1 cellular context compared by ENCODE assay signal in the genomic region with DNA sequence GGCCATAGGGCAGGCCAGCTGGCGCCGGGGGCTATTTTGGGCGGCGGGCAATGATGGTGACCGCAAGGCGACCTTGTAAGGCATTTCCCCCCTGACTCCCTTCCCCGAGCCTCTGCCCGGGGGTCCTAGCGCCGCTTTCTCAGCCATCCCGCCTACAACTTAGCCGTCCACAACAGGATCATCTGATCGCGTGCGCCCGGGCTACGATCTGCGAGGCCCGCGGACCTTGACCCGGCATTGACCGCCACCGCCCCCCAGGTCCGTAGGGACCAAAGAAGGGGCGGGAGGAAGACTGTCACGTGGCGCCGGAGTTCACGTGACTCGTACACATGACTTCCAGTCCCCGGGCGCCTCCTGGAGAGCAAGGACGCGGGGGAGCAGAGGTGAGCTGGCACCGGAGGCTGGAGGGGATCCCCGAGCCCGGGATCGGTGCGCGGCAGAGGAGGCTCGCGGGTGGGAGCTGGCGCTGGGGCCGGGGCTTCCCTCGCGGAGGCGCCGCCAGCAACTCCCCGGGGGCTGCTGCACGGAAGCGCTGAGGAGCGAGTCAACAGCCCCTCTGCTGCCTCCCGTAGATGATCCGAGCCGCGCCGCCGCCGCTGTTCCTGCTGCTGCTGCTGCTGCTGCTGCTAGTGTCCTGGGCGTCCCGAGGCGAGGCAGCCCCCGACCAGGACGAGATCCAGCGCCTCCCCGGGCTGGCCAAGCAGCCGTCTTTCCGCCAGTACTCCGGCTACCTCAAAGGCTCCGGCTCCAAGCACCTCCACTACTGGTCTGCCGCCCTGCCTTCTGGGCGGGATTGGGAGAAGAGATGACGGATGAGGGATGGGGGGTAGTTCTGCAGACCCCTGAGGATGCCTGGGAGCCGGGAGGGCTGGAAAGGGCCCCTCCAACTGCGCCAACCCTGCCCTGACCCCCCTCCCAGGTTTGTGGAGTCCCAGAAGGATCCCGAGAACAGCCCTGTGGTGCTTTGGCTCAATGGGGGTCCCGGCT.
TF ChIP-seq lines count a peak whose summit lies in the region.

TSS of gene CTSA (plus strand) at position 339 of the 987 bp plus-strand sequence. CDS start at position 573, 234 bp downstream.
TSS of gene NEURL2 (minus strand) at position 212 of the 987 bp plus-strand sequence. CDS start 217 bp downstream, outside the sequence.

TF ChIP-seq in K562, 482 proteins besides CTCF, POLR2A, EP300 and RAD21 (continued from another document and continues in another):
- no peak for TF ChIP-seq ZNF609 (CRISPR knock-in tag; IDR thresholded peaks at IDR 0.05; ENCODE audit: borderline replicate concordance)
- peak in 1 of 2 experiments; percentile 34; a peak in 1 of 4 replicates for TF ChIP-seq SRF (CRISPR knock-in tag; IDR thresholded peaks at IDR 0.05)
- peak; percentile 66 for TF ChIP-seq CREM (IDR thresholded peaks at IDR 0.05; ENCODE audit: low read depth)
- no peak for TF ChIP-seq ZNF764 (CRISPR knock-in tag; IDR thresholded peaks at IDR 0.05; ENCODE audit: low read depth)
- TF ChIP-seq ZBTB33 (CRISPR knock-in tag; IDR thresholded peaks at IDR 0.05), result no peak
- TF ChIP-seq MYNN (IDR thresholded peaks at IDR 0.05), result peak; percentile 48; the same call in 1 of the 2 replicates
- no peak for TF ChIP-seq MYNN (CRISPR knock-in tag; IDR thresholded peaks at IDR 0.05)
- TF ChIP-seq RFX1 (IDR thresholded peaks at IDR 0.05), result no peak
- TF ChIP-seq ZNF551 (CRISPR knock-in tag; IDR thresholded peaks at IDR 0.05), result no peak
- TF ChIP-seq POLR2AphosphoS2 (IDR thresholded peaks at IDR 0.05; ENCODE audit: low read length), result no peak
- TF ChIP-seq ASH1L (IDR thresholded peaks at IDR 0.05; ENCODE audit: borderline replicate concordance, low read depth, partially characterized antibody), result no peak
- TF ChIP-seq DACH1 (IDR thresholded peaks at IDR 0.05; ENCODE audit: partially characterized antibody), result peak; percentile 19
- TF ChIP-seq, protein P1, sequence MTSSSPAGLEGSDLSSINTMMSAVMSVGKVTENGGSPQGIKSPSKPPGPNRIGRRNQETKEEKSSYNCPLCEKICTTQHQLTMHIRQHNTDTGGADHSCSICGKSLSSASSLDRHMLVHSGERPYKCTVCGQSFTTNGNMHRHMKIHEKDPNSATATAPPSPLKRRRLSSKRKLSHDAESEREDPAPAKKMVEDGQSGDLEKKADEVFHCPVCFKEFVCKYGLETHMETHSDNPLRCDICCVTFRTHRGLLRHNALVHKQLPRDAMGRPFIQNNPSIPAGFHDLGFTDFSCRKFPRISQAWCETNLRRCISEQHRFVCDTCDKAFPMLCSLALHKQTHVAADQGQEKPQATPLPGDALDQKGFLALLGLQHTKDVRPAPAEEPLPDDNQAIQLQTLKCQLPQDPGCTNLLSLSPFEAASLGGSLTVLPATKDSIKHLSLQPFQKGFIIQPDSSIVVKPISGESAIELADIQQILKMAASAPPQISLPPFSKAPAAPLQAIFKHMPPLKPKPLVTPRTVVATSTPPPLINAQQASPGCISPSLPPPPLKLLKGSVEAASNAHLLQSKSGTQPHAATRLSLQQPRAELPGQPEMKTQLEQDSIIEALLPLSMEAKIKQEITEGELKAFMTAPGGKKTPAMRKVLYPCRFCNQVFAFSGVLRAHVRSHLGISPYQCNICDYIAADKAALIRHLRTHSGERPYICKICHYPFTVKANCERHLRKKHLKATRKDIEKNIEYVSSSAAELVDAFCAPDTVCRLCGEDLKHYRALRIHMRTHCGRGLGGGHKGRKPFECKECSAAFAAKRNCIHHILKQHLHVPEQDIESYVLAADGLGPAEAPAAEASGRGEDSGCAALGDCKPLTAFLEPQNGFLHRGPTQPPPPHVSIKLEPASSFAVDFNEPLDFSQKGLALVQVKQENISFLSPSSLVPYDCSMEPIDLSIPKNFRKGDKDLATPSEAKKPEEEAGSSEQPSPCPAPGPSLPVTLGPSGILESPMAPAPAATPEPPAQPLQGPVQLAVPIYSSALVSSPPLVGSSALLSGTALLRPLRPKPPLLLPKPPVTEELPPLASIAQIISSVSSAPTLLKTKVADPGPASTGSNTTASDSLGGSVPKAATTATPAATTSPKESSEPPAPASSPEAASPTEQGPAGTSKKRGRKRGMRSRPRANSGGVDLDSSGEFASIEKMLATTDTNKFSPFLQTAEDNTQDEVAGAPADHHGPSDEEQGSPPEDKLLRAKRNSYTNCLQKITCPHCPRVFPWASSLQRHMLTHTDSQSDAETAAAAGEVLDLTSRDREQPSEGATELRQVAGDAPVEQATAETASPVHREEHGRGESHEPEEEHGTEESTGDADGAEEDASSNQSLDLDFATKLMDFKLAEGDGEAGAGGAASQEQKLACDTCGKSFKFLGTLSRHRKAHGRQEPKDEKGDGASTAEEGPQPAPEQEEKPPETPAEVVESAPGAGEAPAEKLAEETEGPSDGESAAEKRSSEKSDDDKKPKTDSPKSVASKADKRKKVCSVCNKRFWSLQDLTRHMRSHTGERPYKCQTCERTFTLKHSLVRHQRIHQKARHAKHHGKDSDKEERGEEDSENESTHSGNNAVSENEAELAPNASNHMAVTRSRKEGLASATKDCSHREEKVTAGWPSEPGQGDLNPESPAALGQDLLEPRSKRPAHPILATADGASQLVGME (CRISPR knock-in tag; IDR thresholded peaks at IDR 0.05), result no peak
- TF ChIP-seq HEY1 (CRISPR knock-in tag; IDR thresholded peaks at IDR 0.05; ENCODE audit: borderline replicate concordance), result no peak
- no peak for TF ChIP-seq CSDE1 (IDR thresholded peaks at IDR 0.05)
- no peak for TF ChIP-seq ZNF324 (CRISPR knock-in tag; IDR thresholded peaks at IDR 0.05)
- TF ChIP-seq ZBTB11 (CRISPR knock-in tag; IDR thresholded peaks at IDR 0.05), result no peak
- 0 out of 2 replicates have a peak, but pooled peaks have one; percentile 2 for TF ChIP-seq ZNF589 (CRISPR knock-in tag; IDR thresholded peaks at IDR 0.05; ENCODE audit: low read depth)
- TF ChIP-seq THAP12 (CRISPR knock-in tag; IDR thresholded peaks at IDR 0.05), result peak; percentile 30; the same call in 1 of the 2 replicates
- peak; percentile 92 for TF ChIP-seq HDAC2 (IDR thresholded peaks at IDR 0.05)
- peak; percentile 67; the same call in 1 of the 2 replicates for TF ChIP-seq ZNF12 (CRISPR knock-in tag; IDR thresholded peaks at IDR 0.05)
- no peak for TF ChIP-seq ZFP30 (CRISPR knock-in tag; IDR thresholded peaks at IDR 0.05; ENCODE audit: borderline replicate concordance)
- 0 out of 2 replicates have a peak, but pooled peaks have one; percentile 37 for TF ChIP-seq ZKSCAN1 (IDR thresholded peaks at IDR 0.05; ENCODE audit: low read depth, low read length)
- TF ChIP-seq LEF1 (IDR thresholded peaks at IDR 0.05), result peak; percentile 67; the same call in 1 of the 2 replicates
- TF ChIP-seq, protein P2, sequence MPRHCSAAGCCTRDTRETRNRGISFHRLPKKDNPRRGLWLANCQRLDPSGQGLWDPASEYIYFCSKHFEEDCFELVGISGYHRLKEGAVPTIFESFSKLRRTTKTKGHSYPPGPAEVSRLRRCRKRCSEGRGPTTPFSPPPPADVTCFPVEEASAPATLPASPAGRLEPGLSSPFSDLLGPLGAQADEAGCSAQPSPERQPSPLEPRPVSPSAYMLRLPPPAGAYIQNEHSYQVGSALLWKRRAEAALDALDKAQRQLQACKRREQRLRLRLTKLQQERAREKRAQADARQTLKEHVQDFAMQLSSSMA (CRISPR knock-in tag; IDR thresholded peaks at IDR 0.05), result 0 out of 2 replicates have a peak, but pooled peaks have one; percentile 32
- TF ChIP-seq, protein P3, sequence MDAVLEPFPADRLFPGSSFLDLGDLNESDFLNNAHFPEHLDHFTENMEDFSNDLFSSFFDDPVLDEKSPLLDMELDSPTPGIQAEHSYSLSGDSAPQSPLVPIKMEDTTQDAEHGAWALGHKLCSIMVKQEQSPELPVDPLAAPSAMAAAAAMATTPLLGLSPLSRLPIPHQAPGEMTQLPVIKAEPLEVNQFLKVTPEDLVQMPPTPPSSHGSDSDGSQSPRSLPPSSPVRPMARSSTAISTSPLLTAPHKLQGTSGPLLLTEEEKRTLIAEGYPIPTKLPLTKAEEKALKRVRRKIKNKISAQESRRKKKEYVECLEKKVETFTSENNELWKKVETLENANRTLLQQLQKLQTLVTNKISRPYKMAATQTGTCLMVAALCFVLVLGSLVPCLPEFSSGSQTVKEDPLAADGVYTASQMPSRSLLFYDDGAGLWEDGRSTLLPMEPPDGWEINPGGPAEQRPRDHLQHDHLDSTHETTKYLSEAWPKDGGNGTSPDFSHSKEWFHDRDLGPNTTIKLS (IDR thresholded peaks at IDR 0.05; ENCODE audit: borderline replicate concordance, low read depth), result peak; percentile 87
- no peak for TF ChIP-seq MAFF (IDR thresholded peaks at IDR 0.05; ENCODE audit: low read length)
- no peak for TF ChIP-seq RBM39 (optimal IDR thresholded peaks at IDR 0.05; ENCODE audit: low read depth, low read length)
- TF ChIP-seq ARID2 (IDR thresholded peaks at IDR 0.05), result peak; percentile 62; the same call in 1 of the 2 replicates
- TF ChIP-seq ZNF143 (CRISPR knock-in tag; IDR thresholded peaks at IDR 0.05), result no peak
- no peak for TF ChIP-seq MCM5 (IDR thresholded peaks at IDR 0.05; ENCODE audit: low read depth)
- peak; percentile 85 to 93 for TF ChIP-seq FOXK2 (conservative IDR thresholded peaks at IDR 0.05 in 1 of 2, IDR thresholded peaks at IDR 0.05 in 1 of 2; ENCODE audit: low read depth in 2 of 2)
